Comparison of ENCODE assay signal across 8 cellular contexts in genomic region chr5:266311-267026, GRCh38. TPM values are rescaled to one million over a fixed set of nuclear protein-coding genes. Genes with fewer than 3 reads are reported as not detected.
DNase-seq lines count a peak whose midpoint lies in the region; ATAC-seq, FAIRE-seq and TF ChIP-seq lines count a peak whose summit lies in the region.
"Not testable (repeated sequence)": the region's sequence is repeated elsewhere in the genome, so short reads cannot be mapped to it uniquely, and the experiment has no call there.

No MANE protein-coding gene starts in this region.

- POLR2A ChIA-PET in K562 (lab: Yijun Ruan, JAX), result interaction anchor here (0.5 to 0.6 kb wide), 2 partner anchors 19 to 151 kb away, joined by 3 read pairs; no protein-coding TSS in a partner anchor

- not testable (repeated sequence) for TF ChIP-seq CTCF in AG10803 (conservative IDR thresholded peaks at IDR 0.05; ENCODE audit: low read length); HFFc6 (IDR thresholded peaks at IDR 0.05); K562 (IDR thresholded peaks at IDR 0.05 in 2 of 3, conservative IDR thresholded peaks at IDR 0.05 in 1 of 3; ENCODE audit: insufficient read depth in 2 of 3, low read depth in 1 of 3, low read length in 3 of 3); neural crest cell (conservative IDR thresholded peaks at IDR 0.05)

- not testable (repeated sequence) for H3K27me3 ChIP-seq in K562 (ENCODE audit: control insufficient read depth in 2 of 2, insufficient read depth in 2 of 2, low read length in 2 of 2)

- not testable (repeated sequence) for H3K27ac ChIP-seq in K562 (ENCODE audit: extremely low read depth, low read depth, low read length)

- not testable (repeated sequence) for H3K27me3 Mint-ChIP-seq in HFFc6 (ENCODE audit: insufficient read depth); T-helper 17 cell; activated T-helper 17 cell treated with anti-CD3 and anti-CD28 coated beads, Interleukin-2, amount 50 U/mL, for 72 hours; neural crest cell (ENCODE audit: low read depth); stimulated activated naive CD8-positive, alpha-beta T cell treated with anti-CD3 and anti-CD28 coated beads, Interleukin-15, amount 100 ng/mL, for 72 hours

- not testable (repeated sequence) for H3K79me2 ChIP-seq in K562 (ENCODE audit: control insufficient read depth, insufficient read depth, low read length)

- peaks cover 0 to 13% of the 10 kb centered on the region in 2 experiments; a peak in 3 of 5 replicates for H3K4me1 ChIP-seq in K562 (replicated peaks in 1 of 2; ENCODE audit: control insufficient read depth in 2 of 2, insufficient read depth in 2 of 2, low read length in 2 of 2)

- H3K4me1 Mint-ChIP-seq in HFFc6 (ENCODE audit: low read depth) (peaks cover 55% of the 10 kb centered on the region), neural crest cell (peaks cover 11% of the 10 kb centered on the region)
- H3K4me1 Mint-ChIP-seq in T-helper 17 cell; activated T-helper 17 cell treated with anti-CD3 and anti-CD28 coated beads, Interleukin-2, amount 50 U/mL, for 72 hours: not testable (repeated sequence)
- peaks cover 35% of the 10 kb centered on the region for H3K4me1 Mint-ChIP-seq in stimulated activated naive CD8-positive, alpha-beta T cell treated with anti-CD3 and anti-CD28 coated beads, Interleukin-15, amount 100 ng/mL, for 72 hours

- not testable (repeated sequence) for H3K4me2 ChIP-seq in K562 (ENCODE audit: insufficient read depth, low read length)

- not testable (repeated sequence) for H3K9me3 Mint-ChIP-seq in HFFc6; activated T-helper 17 cell treated with anti-CD3 and anti-CD28 coated beads, Interleukin-2, amount 50 U/mL, for 72 hours; neural crest cell; stimulated activated naive CD8-positive, alpha-beta T cell treated with anti-CD3 and anti-CD28 coated beads, Interleukin-15, amount 100 ng/mL, for 72 hours

- H3K4me3 ChIP-seq in AG10803 (ENCODE audit: low read length); K562: not testable (repeated sequence)

- TF ChIP-seq POLR2A in K562 (conservative IDR thresholded peaks at IDR 0.05), result 0 out of 2 replicates have a peak, but pooled peaks have one; percentile 34

- FAIRE-seq in K562 (lab: Jason Lieb, UNC), result not testable (repeated sequence)

- intact Hi-C loops in K562 (cut with micrococcal nuclease), result not testable (repeated sequence)

- in situ Hi-C loops in K562 (cut with MboI), result not testable (repeated sequence)

- WGBS in K562 (ENCODE audit: insufficient coverage, low coverage, missing lambda C conversion rate), result 83% methylated on average over 19 of the region's 19 CpGs

- DNase-seq in AG10803 (ENCODE audit: low read depth), result peak; percentile 49
- DNase-seq in HFFc6, result peak; percentile 35
- not testable (repeated sequence) for DNase-seq in T-helper 17 cell; K562 (ENCODE audit: extremely low read depth in 1 of 4, low spot score in 3 of 4); neural crest cell (ENCODE audit: low read depth, low spot score); stimulated activated naive CD8-positive, alpha-beta T cell treated with anti-CD3 and anti-CD28 coated beads, Interleukin-15, amount 100 ng/mL, for 72 hours
- peak; percentile 71 for DNase-seq in fibroblast of the conjunctiva (ENCODE audit: low read depth)

- peak overlapping the region; percentile 63 for H3K27ac Mint-ChIP-seq in HFFc6
- peak overlapping the region; percentile 16 for H3K27ac Mint-ChIP-seq in T-helper 17 cell
- peak overlapping the region; percentile 84 for H3K27ac Mint-ChIP-seq in activated T-helper 17 cell treated with anti-CD3 and anti-CD28 coated beads, Interleukin-2, amount 50 U/mL, for 72 hours
- not testable (repeated sequence) for H3K27ac Mint-ChIP-seq in neural crest cell (ENCODE audit: unreplicated experiment)
- H3K27ac Mint-ChIP-seq in stimulated activated naive CD8-positive, alpha-beta T cell treated with anti-CD3 and anti-CD28 coated beads, Interleukin-15, amount 100 ng/mL, for 72 hours, result peak overlapping the region; percentile 26 to 77

- not testable (repeated sequence) for H3K9me1 ChIP-seq in K562 (ENCODE audit: control insufficient read depth, insufficient read depth, low read length)

- H2AFZ ChIP-seq in K562 (ENCODE audit: low read depth, low read length), result not testable (repeated sequence)

- CTCF ChIA-PET in K562 (lab: Yijun Ruan, JAX; ENCODE audit: low intra/inter-chr PET ratio), result not testable (repeated sequence)

- not testable (repeated sequence) for TF ChIP-seq EP300 in K562 (IDR thresholded peaks at IDR 0.05; ENCODE audit: low read length)

- TF ChIP-seq RAD21 in K562 (CRISPR knock-in tag; conservative IDR thresholded peaks at IDR 0.05 in 1 of 2, IDR thresholded peaks at IDR 0.05 in 1 of 2), result not testable (repeated sequence)

- H3K36me3 Mint-ChIP-seq in HFFc6 (ENCODE audit: low read depth) (peaks cover 28% of the 10 kb centered on the region), neural crest cell (ENCODE audit: low read depth) (peaks cover 13% of the 10 kb centered on the region)
- not testable (repeated sequence) for H3K36me3 Mint-ChIP-seq in T-helper 17 cell (ENCODE audit: low read depth)
- peaks cover 52% of the 10 kb centered on the region for H3K36me3 Mint-ChIP-seq in activated T-helper 17 cell treated with anti-CD3 and anti-CD28 coated beads, Interleukin-2, amount 50 U/mL, for 72 hours (ENCODE audit: low read depth)

- BruUV-seq in K562 (replicated peaks; lab: Mats Ljungman, UMichigan), result not testable (repeated sequence)

- H3K36me3 ChIP-seq in K562 (ENCODE audit: control insufficient read depth, insufficient read depth, low read length), result peaks cover 27% of the 10 kb centered on the region; the same call in 2 of the 3 replicates

- H4K20me1 ChIP-seq in K562 (replicated peaks; ENCODE audit: control insufficient read depth, insufficient read depth, low read length), result not testable (repeated sequence)

- not testable (repeated sequence) for H3K9ac ChIP-seq in K562 (ENCODE audit: insufficient read depth in 1 of 2, low read depth in 2 of 2, low read length in 2 of 2)

- H3K4me3 Mint-ChIP-seq in HFFc6, result peak overlapping the region; percentile 36; the same call in 1 of the 2 replicates
- not testable (repeated sequence) for H3K4me3 Mint-ChIP-seq in T-helper 17 cell; activated T-helper 17 cell treated with anti-CD3 and anti-CD28 coated beads, Interleukin-2, amount 50 U/mL, for 72 hours; stimulated activated naive CD8-positive, alpha-beta T cell treated with anti-CD3 and anti-CD28 coated beads, Interleukin-15, amount 100 ng/mL, for 72 hours
- H3K4me3 Mint-ChIP-seq in neural crest cell, result peak overlapping the region; percentile 58

- not testable (repeated sequence) for ATAC-seq in T-helper 17 cell; activated T-helper 17 cell treated with anti-CD3 and anti-CD28 coated beads, Interleukin-2, amount 50 U/mL, for 72 hours (replicated peaks); K562; stimulated activated naive CD8-positive, alpha-beta T cell treated with anti-CD3 and anti-CD28 coated beads, Interleukin-15, amount 100 ng/mL, for 72 hours

- not testable (repeated sequence) for H3K9me3 ChIP-seq in T-helper 17 cell (ENCODE audit: control insufficient read depth, low read length, poor library complexity, severe bottlenecking); K562 (replicated peaks; ENCODE audit: control insufficient read depth, insufficient read depth, low read depth, low read length)

RNA-seq across cellular contexts. Expression of gene PDCD6, which starts 5.0 kb away (rescaled TPM):
- total RNA-seq in HFFc6 (2021; fragmentation: NEBNext Ultra II Directional; extraction: Animal tissue kit (Norgen Biotek cat#: 25700)), result 100 to 1,000 TPM in 3 of 6 experiments, 10 to 100 TPM in 3; 89.5 to 108 (median 99.1) TPM
- total RNA-seq in T-helper 17 cell (10 to 100 TPM; 50.3 to 52.2 TPM), K562 (2014; rRNA removed) (197 and 226 TPM in 2 replicates), K562 (2014; rRNA removed; fragmentation: Illumina TruSeq; extraction: Trizol) (196 and 217 TPM in 2 replicates), K562 (2015; rRNA removed; fragmentation: Illumina TruSeq; extraction: Trizol) (187 and 193 TPM in 2 replicates), K562 (2021) (148 and 156 TPM in 2 replicates), neural crest cell (76.8 and 81.6 TPM in 2 replicates)
- total RNA-seq in activated T-helper 17 cell treated with anti-CD3 and anti-CD28 coated beads, Interleukin-2, amount 50 U/mL, for 72 hours, result 10 to 100 TPM; 64.5 to 83.0 TPM
- total RNA-seq in K562 (2011; cell fraction: chromatin; rRNA removed; ENCODE audit: low replicate concordance), result 308 and 309 TPM in 2 replicates
- total RNA-seq in K562 (2011; cell fraction: nucleolus; rRNA removed), result 184 and 199 TPM in 2 replicates
- 242 and 272 TPM in 2 replicates for total RNA-seq in K562 (2011; cell fraction: nucleoplasm; rRNA removed)
- polyA plus RNA-seq in K562 (2011; rRNA removed) (350 and 487 TPM in 2 replicates), K562 (2014; fragmentation: Illumina TruSeq; extraction: Trizol) (192 and 199 TPM in 2 replicates), K562 (2014; fragmentation: Nextera tagmentation; extraction: Ambion mirVana) (10 to 100 TPM; 36.4 to 50.0 TPM), K562 (2014; rRNA removed) (231 and 257 TPM in 2 replicates)
- 426 and 451 TPM in 2 replicates for polyA plus RNA-seq in K562 (2011; cell fraction: cytosol; rRNA removed)
- polyA plus RNA-seq in K562 (2011; cell fraction: nucleus; rRNA removed), result 307 and 341 TPM in 2 replicates
- polyA plus RNA-seq in K562 (2012), result 174 and 212 TPM in 2 replicates
- 195 and 295 TPM in 2 replicates for polyA minus RNA-seq in K562 (2011; rRNA and poly(A)+ RNA removed)
- polyA minus RNA-seq in K562 (2011; cell fraction: cytosol; rRNA and poly(A)+ RNA removed), result 84.1 and 88.1 TPM in 2 replicates
- polyA minus RNA-seq in K562 (2011; cell fraction: nucleus; rRNA and poly(A)+ RNA removed), result 71.5 and 88.4 TPM in 2 replicates

RNA-seq across cellular contexts. Expression of gene SDHA, which starts 48.3 kb away (rescaled TPM):
- 100 to 1,000 TPM in 4 of 6 experiments, 10 to 100 TPM in 2; 92.5 to 114 (median 109) TPM for total RNA-seq in HFFc6 (2021; fragmentation: NEBNext Ultra II Directional; extraction: Animal tissue kit (Norgen Biotek cat#: 25700))
- 100 to 1,000 TPM; 170 to 171 TPM for total RNA-seq in T-helper 17 cell
- 100 to 1,000 TPM; 132 to 177 TPM for total RNA-seq in activated T-helper 17 cell treated with anti-CD3 and anti-CD28 coated beads, Interleukin-2, amount 50 U/mL, for 72 hours
- 341 and 368 TPM in 2 replicates for total RNA-seq in K562 (2011; cell fraction: chromatin; rRNA removed; ENCODE audit: low replicate concordance)
- 192 and 207 TPM in 2 replicates for total RNA-seq in K562 (2011; cell fraction: nucleolus; rRNA removed)
- 270 and 283 TPM in 2 replicates for total RNA-seq in K562 (2011; cell fraction: nucleoplasm; rRNA removed)
- total RNA-seq in K562 (2014; rRNA removed), result 103 and 146 TPM in 2 replicates
- total RNA-seq in K562 (2014; rRNA removed; fragmentation: Illumina TruSeq; extraction: Trizol), result 130 TPM in 2 replicates
- 113 and 115 TPM in 2 replicates for total RNA-seq in K562 (2015; rRNA removed; fragmentation: Illumina TruSeq; extraction: Trizol)
- total RNA-seq in K562 (2021), result 185 and 191 TPM in 2 replicates
- 130 and 203 TPM in 2 replicates for polyA plus RNA-seq in K562 (2011; rRNA removed)
- 161 and 178 TPM in 2 replicates for polyA plus RNA-seq in K562 (2011; cell fraction: cytosol; rRNA removed)
- polyA plus RNA-seq in K562 (2011; cell fraction: nucleus; rRNA removed), result 237 and 251 TPM in 2 replicates
- polyA plus RNA-seq in K562 (2012), result 132 and 206 TPM in 2 replicates
- polyA plus RNA-seq in K562 (2014; fragmentation: Illumina TruSeq; extraction: Trizol), result 146 and 152 TPM in 2 replicates
- polyA plus RNA-seq in K562 (2014; fragmentation: Nextera tagmentation; extraction: Ambion mirVana), result 100 to 1,000 TPM in 1 of 2 experiments, 10 to 100 TPM in 1; 82.9 to 136 TPM
- 112 and 118 TPM in 2 replicates for polyA plus RNA-seq in K562 (2014; rRNA removed)
- polyA minus RNA-seq in K562 (2011; rRNA and poly(A)+ RNA removed), result 238 and 274 TPM in 2 replicates
- 120 and 160 TPM in 2 replicates for polyA minus RNA-seq in K562 (2011; cell fraction: cytosol; rRNA and poly(A)+ RNA removed)
- 141 and 182 TPM in 2 replicates for polyA minus RNA-seq in K562 (2011; cell fraction: nucleus; rRNA and poly(A)+ RNA removed)
- total RNA-seq in neural crest cell, result 106 and 108 TPM in 2 replicates

RNA-seq across cellular contexts. Expression of gene CCDC127, which starts 48.5 kb away (rescaled TPM):
- total RNA-seq in HFFc6 (2021; fragmentation: NEBNext Ultra II Directional; extraction: Animal tissue kit (Norgen Biotek cat#: 25700)), result 1 to 10 TPM; 4.5 to 6.6 (median 6.2) TPM
- total RNA-seq in T-helper 17 cell (1 to 10 TPM; 1.9 to 2.4 TPM), K562 (2014; rRNA removed) (3.1 and 3.8 TPM in 2 replicates), K562 (2014; rRNA removed; fragmentation: Illumina TruSeq; extraction: Trizol) (3.2 and 3.6 TPM in 2 replicates), K562 (2015; rRNA removed; fragmentation: Illumina TruSeq; extraction: Trizol) (3.2 and 3.8 TPM in 2 replicates), K562 (2021) (4.3 and 4.5 TPM in 2 replicates), neural crest cell (11.3 and 11.9 TPM in 2 replicates)
- 10 to 100 TPM in 1 of 2 donors, 1 to 10 TPM in 1; 6.4 to 10.5 TPM for total RNA-seq in activated T-helper 17 cell treated with anti-CD3 and anti-CD28 coated beads, Interleukin-2, amount 50 U/mL, for 72 hours
- 14.4 and 16.8 TPM in 2 replicates for total RNA-seq in K562 (2011; cell fraction: chromatin; rRNA removed; ENCODE audit: low replicate concordance)
- total RNA-seq in K562 (2011; cell fraction: nucleolus; rRNA removed), result 9.2 and 9.5 TPM in 2 replicates
- 12.6 and 16.5 TPM in 2 replicates for total RNA-seq in K562 (2011; cell fraction: nucleoplasm; rRNA removed)
- polyA plus RNA-seq in K562 (2011; rRNA removed) (3.0 and 4.1 TPM in 2 replicates), K562 (2014; fragmentation: Illumina TruSeq; extraction: Trizol) (2.7 and 2.9 TPM in 2 replicates), K562 (2014; fragmentation: Nextera tagmentation; extraction: Ambion mirVana) (1 to 10 TPM; 4.4 to 4.5 TPM), K562 (2014; rRNA removed) (2.8 and 4.2 TPM in 2 replicates)
- polyA plus RNA-seq in K562 (2011; cell fraction: cytosol; rRNA removed), result 2.8 and 3.1 TPM in 2 replicates
- 4.0 and 4.3 TPM in 2 replicates for polyA plus RNA-seq in K562 (2011; cell fraction: nucleus; rRNA removed)
- 3.4 and 4.8 TPM in 2 replicates for polyA plus RNA-seq in K562 (2012)
- polyA minus RNA-seq in K562 (2011; rRNA and poly(A)+ RNA removed), result 3.9 and 4.0 TPM in 2 replicates
- 1.1 and 3.1 TPM in 2 replicates for polyA minus RNA-seq in K562 (2011; cell fraction: cytosol; rRNA and poly(A)+ RNA removed)
- polyA minus RNA-seq in K562 (2011; cell fraction: nucleus; rRNA and poly(A)+ RNA removed), result 6.7 and 9.2 TPM in 2 replicates

RNA-seq across cellular contexts. Expression of gene AHRR, which starts 55.0 kb away (rescaled TPM):
- 10 to 100 TPM; 30.9 to 55.7 (median 51.9) TPM for total RNA-seq in HFFc6 (2021; fragmentation: NEBNext Ultra II Directional; extraction: Animal tissue kit (Norgen Biotek cat#: 25700))
- total RNA-seq in T-helper 17 cell (1 to 10 TPM in 1 of 2 donors, under 1 TPM in 1; 0.80 to 4.4 TPM), K562 (2014; rRNA removed) (0.82 and 1.1 TPM in 2 replicates), K562 (2014; rRNA removed; fragmentation: Illumina TruSeq; extraction: Trizol) (0.18 and 0.61 TPM in 2 replicates), K562 (2015; rRNA removed; fragmentation: Illumina TruSeq; extraction: Trizol) (1.2 TPM in 2 replicates), K562 (2021) (1.6 and 1.8 TPM in 2 replicates), neural crest cell (1.0 and 1.3 TPM in 2 replicates)
- total RNA-seq in activated T-helper 17 cell treated with anti-CD3 and anti-CD28 coated beads, Interleukin-2, amount 50 U/mL, for 72 hours, result 10 to 100 TPM; 49.5 to 78.1 TPM
- 2.8 and 5.5 TPM in 2 replicates for total RNA-seq in K562 (2011; cell fraction: chromatin; rRNA removed; ENCODE audit: low replicate concordance)
- 2.1 and 3.2 TPM in 2 replicates for total RNA-seq in K562 (2011; cell fraction: nucleolus; rRNA removed)
- 0.99 and 1.4 TPM in 2 replicates for total RNA-seq in K562 (2011; cell fraction: nucleoplasm; rRNA removed)
- polyA plus RNA-seq in K562 (2011; rRNA removed) (0.68 and 1.3 TPM in 2 replicates), K562 (2014; fragmentation: Illumina TruSeq; extraction: Trizol) (0.43 and 0.72 TPM in 2 replicates), K562 (2014; fragmentation: Nextera tagmentation; extraction: Ambion mirVana) (under 1 TPM in 1 of 2 experiments, not detected in 1; 0.06 TPM), K562 (2014; rRNA removed) (0.89 and 1.8 TPM in 2 replicates)
- 0.88 and 1.8 TPM in 2 replicates for polyA plus RNA-seq in K562 (2011; cell fraction: cytosol; rRNA removed)
- polyA plus RNA-seq in K562 (2011; cell fraction: nucleus; rRNA removed), result 5.4 and 7.4 TPM in 2 replicates
- polyA plus RNA-seq in K562 (2012), result 1.6 and 4.2 TPM in 2 replicates
- polyA minus RNA-seq in K562 (2011; rRNA and poly(A)+ RNA removed), result 0.15 and 0.91 TPM in 2 replicates
- 0.76 and 1.3 TPM in 2 replicates for polyA minus RNA-seq in K562 (2011; cell fraction: cytosol; rRNA and poly(A)+ RNA removed)
- polyA minus RNA-seq in K562 (2011; cell fraction: nucleus; rRNA and poly(A)+ RNA removed), result 2.3 and 2.9 TPM in 2 replicates
